ENCODE assay signal across 29 cellular contexts in the genomic region with DNA sequence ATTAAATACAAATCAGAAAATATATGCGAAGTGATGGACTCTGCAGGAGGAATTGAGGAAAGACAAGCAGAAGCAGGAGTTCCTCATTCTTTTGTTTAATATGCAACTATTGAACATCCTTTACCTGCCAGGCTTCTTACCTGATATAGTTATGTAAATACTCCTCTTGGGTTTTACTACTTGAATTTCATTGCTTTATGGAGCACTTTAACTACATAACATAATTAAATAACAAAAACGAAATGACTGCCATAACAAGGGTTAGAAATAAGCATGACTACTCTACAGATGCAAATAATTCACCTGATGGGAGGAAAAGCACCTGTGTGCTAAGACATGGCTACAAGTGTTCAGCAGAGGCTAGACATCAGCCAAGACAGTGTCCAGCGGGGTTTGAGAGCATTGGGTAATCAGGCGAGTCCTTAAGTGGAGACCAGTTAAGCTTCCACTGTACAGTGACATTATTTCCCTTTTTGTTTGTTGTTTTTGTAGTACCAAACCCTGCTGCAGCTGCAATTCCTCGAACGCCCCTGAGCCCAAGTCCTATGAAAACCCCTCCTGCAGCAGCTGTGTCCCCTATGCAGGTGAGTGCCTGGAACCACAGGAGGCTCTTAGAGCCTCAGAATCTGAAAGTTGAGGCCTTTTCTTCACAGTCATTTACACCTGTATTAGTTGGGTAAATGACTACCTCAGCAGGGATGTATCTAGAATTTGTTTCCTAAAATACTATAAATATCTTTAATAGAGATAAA.
DNase-seq lines count a peak whose midpoint lies in the region; ATAC-seq, FAIRE-seq and TF ChIP-seq lines count a peak whose summit lies in the region.
"Had no signal": no experiment of that assay in that cellular context is flagged by ENCODE, and none has a peak within 500 bp of the region (broad histone marks: within the 10 kb centered on the region; RNA-seq: fewer than 3 reads in every experiment).

No MANE protein-coding gene starts in this region.

- H3K4me1 ChIP-seq in astrocyte (ENCODE audit: insufficient read depth, low read length) (peaks cover 14% of the 10 kb centered on the region), lower lobe of right lung (peaks cover 28% of the 10 kb centered on the region), foreskin keratinocyte (peaks cover 6% of the 10 kb centered on the region)
- H3K4me1 ChIP-seq: stomach had no signal

- intact Hi-C loops in lower lobe of right lung (cut with DNase I) = no loop called here

- H3K36me3 Mint-ChIP-seq in HFFc6 (ENCODE audit: low read depth) (peaks cover 27% of the 10 kb centered on the region), astrocyte (ENCODE audit: low read depth, unreplicated experiment) (peaks cover 18% of the 10 kb centered on the region)

- H3K4me1 Mint-ChIP-seq in HFFc6 (ENCODE audit: low read depth) (peaks cover 38% of the 10 kb centered on the region), astrocyte (ENCODE audit: low read depth, unreplicated experiment) (peaks cover 14% of the 10 kb centered on the region)
- H3K4me1 Mint-ChIP-seq: B cell had no signal

- no peak for TF ChIP-seq CTCF in HFFc6 (IDR thresholded peaks at IDR 0.05)
- no peak for TF ChIP-seq CTCF in astrocyte (IDR thresholded peaks at IDR 0.05; ENCODE audit: insufficient read depth, low read depth, low read length)
- TF ChIP-seq CTCF in lower lobe of right lung (IDR thresholded peaks at IDR 0.05) = no peak
- TF ChIP-seq CTCF in foreskin keratinocyte (conservative IDR thresholded peaks at IDR 0.05) = no peak

- H3K4me2 ChIP-seq in astrocyte (ENCODE audit: low read length) = no peak overlapping the region
- H3K4me2 ChIP-seq: smooth muscle cell had no signal

- peak; percentile 51 for DNase-seq in DMS79 (lab: John Stamatoyannopoulos, UW)
- DNase-seq in HFFc6 = no peak
- DNase-seq in astrocyte (ENCODE audit: low read depth) = no peak
- DNase-seq in lower lobe of right lung = no peak
- DNase-seq in foreskin keratinocyte = no peak
- DNase-seq in pons (ENCODE audit: low spot score) = no peak
- DNase-seq in activated CD4-positive, alpha-beta T cell treated with anti-CD3 and anti-CD28 coated beads, Interleukin-2, amount 50 U/mL, for 1 hour = no peak
- DNase-seq: activated naive CD4-positive, alpha-beta T cell; activated T-cell treated with anti-CD3 and anti-CD28 coated beads, Interleukin-2, amount 50 U/mL, for 4 hours; CD8-positive, alpha-beta T cell; DMS 273 treated with DMSO at 0.1 percent for 48 hours; HCEC 1CT; head of caudate nucleus; MG63; naive B cell; NCI-H1436; NCI-H524 treated with DMSO at 0.1 percent for 48 hours; PC-9; stimulated activated CD4-positive, alpha-beta T cell treated with anti-CD3 and anti-CD28 coated beads, Interleukin-1b, Interleukin-23, amount 100 ng/mL, for 48 hours; stomach; tibial artery had no signal

- H3K9ac ChIP-seq in astrocyte (ENCODE audit: low read length) = no peak overlapping the region

- H3K27me3 ChIP-seq in astrocyte (ENCODE audit: insufficient read depth, low read length) (no peaks in the 10 kb centered on the region), lower lobe of right lung (ENCODE audit: low read depth) (no peaks in the 10 kb centered on the region), foreskin keratinocyte (no peaks in the 10 kb centered on the region)
- H3K27me3 ChIP-seq: brain microvascular endothelial cell, MG63, stomach, tibial artery had no signal

- H3K27me3 Mint-ChIP-seq in HFFc6 (ENCODE audit: insufficient read depth) (no peaks in the 10 kb centered on the region), astrocyte (ENCODE audit: low read depth, unreplicated experiment) (no peaks in the 10 kb centered on the region)
- H3K27me3 Mint-ChIP-seq: B cell, naive B cell had no signal

- 0 out of 2 replicates have a peak overlapping the region, but pooled peaks have one; percentile 9 for H3K27ac Mint-ChIP-seq in HFFc6
- peak overlapping the region; percentile 47 for H3K27ac Mint-ChIP-seq in astrocyte (ENCODE audit: unreplicated experiment)
- H3K27ac Mint-ChIP-seq: B cell; CD8-positive, alpha-beta T cell; naive B cell had no signal

- H3K79me2 ChIP-seq in astrocyte (ENCODE audit: insufficient read depth, low read length) = peaks cover 7% of the 10 kb centered on the region

- H3K36me3 ChIP-seq in astrocyte (ENCODE audit: insufficient read depth, low read length) (peaks cover 16% of the 10 kb centered on the region), lower lobe of right lung (peaks cover 74% of the 10 kb centered on the region)

- H3K9me3 Mint-ChIP-seq in HFFc6 (no peaks in the 10 kb centered on the region), astrocyte (ENCODE audit: unreplicated experiment) (no peaks in the 10 kb centered on the region)
- H3K9me3 Mint-ChIP-seq: activated T-cell treated with anti-CD3 and anti-CD28 coated beads, Interleukin-2, amount 50 U/mL, for 4 hours; CD8-positive, alpha-beta T cell; naive B cell had no signal

- H3K27ac ChIP-seq in astrocyte (ENCODE audit: low read depth, low read length) (no peak overlapping the region), lower lobe of right lung (no peak overlapping the region), foreskin keratinocyte (no peak overlapping the region)
- H3K27ac ChIP-seq: brain microvascular endothelial cell, epithelial cell of prostate, stomach had no signal

- H3K4me3 ChIP-seq in astrocyte (ENCODE audit: insufficient read depth, low read depth, low read length) = no peak overlapping the region
- no peak overlapping the region for H3K4me3 ChIP-seq in lower lobe of right lung
- H3K4me3 ChIP-seq: K562, MG63, PC-9, smooth muscle cell, stomach, tibial artery had no signal

- ATAC-seq in lower lobe of right lung = peak; percentile 73 to 81
- no peak for ATAC-seq in GM19395 (IDR thresholded peaks at IDR 0.05; ENCODE audit: unreplicated experiment)
- ATAC-seq in foreskin keratinocyte = no peak
- ATAC-seq: activated T-cell treated with anti-CD3 and anti-CD28 coated beads, Interleukin-2, amount 50 U/mL, for 4 hours; CD8-positive, alpha-beta T cell; K562; SK-N-SH treated with all-trans-retinoic acid at 6 μM for 48 hours had no signal

- H3K4me3 Mint-ChIP-seq in HFFc6 (no peak overlapping the region), astrocyte (ENCODE audit: unreplicated experiment) (no peak overlapping the region)
- H3K4me3 Mint-ChIP-seq: activated T-cell treated with anti-CD3 and anti-CD28 coated beads, Interleukin-2, amount 50 U/mL, for 4 hours; B cell; CD8-positive, alpha-beta T cell; naive B cell had no signal

- H3K9me3 ChIP-seq in astrocyte (ENCODE audit: insufficient read depth, low read depth, low read length) (no peaks in the 10 kb centered on the region), lower lobe of right lung (no peaks in the 10 kb centered on the region)
- H3K9me3 ChIP-seq: MG63, stomach, tibial artery had no signal

- H2AFZ ChIP-seq in astrocyte (ENCODE audit: low read depth, low read length) = no peak overlapping the region
- H2AFZ ChIP-seq: PC-9 had no signal

- peaks cover 25% of the 10 kb centered on the region for H4K20me1 ChIP-seq in astrocyte (ENCODE audit: insufficient read depth, low read length)

- no peak for FAIRE-seq in astrocyte (lab: Jason Lieb, UNC)
- FAIRE-seq: G401.6, K562 had no signal

Comparison
In these comparisons a context has a peak if more than half of its experiments do, and no peak if none do; other contexts are left out.
1. ATAC-seq: peak in lower lobe of right lung (2 of 2); none in GM19395 (single experiment) and foreskin keratinocyte (single experiment).